4 cellular contexts compared by ENCODE assay signal in genomic region chr3:156072950-156073657, GRCh38. TPM values are rescaled to one million over a fixed set of nuclear protein-coding genes. Genes with fewer than 3 reads are reported as not detected.
"Had no signal": no experiment of that assay in that cellular context is flagged by ENCODE, and none has a peak within 500 bp of the region (broad histone marks: within the 10 kb centered on the region; RNA-seq: fewer than 3 reads in every experiment).

No MANE protein-coding gene starts in this region.

RNA-seq across cellular contexts. Expression of gene KCNAB1, which starts 47.3 kb away (rescaled TPM):
- total RNA-seq: naive thymus-derived CD4-positive, alpha-beta T cell; natural killer cell; natural killer cell treated with Interleukin-12 subunit alpha and Interleukin-12 subunit beta and Interleukin-15 and Interleukin-18, amount 100 ng/mL, for 72 hours; renal cortical epithelial cell had no signal
